ENCODE assay signal across 19 cellular contexts in the genomic region with DNA sequence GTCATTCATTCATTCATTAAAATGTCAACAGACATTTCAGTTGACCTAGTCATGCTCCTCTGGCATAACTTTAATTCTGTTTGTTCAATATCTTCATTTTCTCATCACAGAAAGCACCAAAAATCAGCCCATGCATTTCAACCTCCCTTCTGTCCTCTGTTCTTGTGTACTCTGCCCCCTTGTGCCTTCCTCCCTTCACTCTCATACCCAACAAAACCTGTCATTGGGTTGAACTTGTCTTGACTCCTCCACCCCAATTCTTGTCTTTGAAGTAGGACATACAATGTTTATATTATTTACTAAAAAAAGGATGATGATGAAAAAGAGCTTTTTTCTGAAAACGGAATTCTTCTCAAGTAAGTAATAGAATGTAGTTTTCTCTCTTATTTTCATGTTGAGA.
"Had no signal": no experiment of that assay in that cellular context is flagged by ENCODE, and none has a peak within 500 bp of the region (broad histone marks: within the 10 kb centered on the region; RNA-seq: fewer than 3 reads in every experiment).

No MANE protein-coding gene starts in this region.

- H3K4me3 ChIP-seq: coronary artery, esophagus squamous epithelium, sigmoid colon, testis, vagina had no signal

- H3K27me3 ChIP-seq: esophagus squamous epithelium, sigmoid colon, testis, vagina had no signal

- H3K27ac Mint-ChIP-seq: activated CD4-positive, alpha-beta T cell treated with anti-CD3 and anti-CD28 coated beads for 36 hours; activated naive CD4-positive, alpha-beta T cell treated with anti-CD3 and anti-CD28 coated beads, Interleukin-2, amount 10 ng/mL, durations not matched to agents 7 days and 5 days; memory B cell; type B pancreatic cell had no signal

- H3K9me3 Mint-ChIP-seq: activated T-cell treated with anti-CD3 and anti-CD28 coated beads, Interleukin-2, amount 50 U/mL, for 72 hours; memory B cell had no signal

- H3K27ac ChIP-seq: coronary artery, esophagus squamous epithelium, sigmoid colon, testis, vagina had no signal

- H3K4me3 Mint-ChIP-seq: activated CD4-positive, alpha-beta T cell treated with anti-CD3 and anti-CD28 coated beads for 36 hours; activated naive CD4-positive, alpha-beta T cell treated with anti-CD3 and anti-CD28 coated beads, Interleukin-2, amount 10 ng/mL, durations not matched to agents 7 days and 5 days; memory B cell; type B pancreatic cell had no signal

- ATAC-seq: activated CD4-positive, alpha-beta T cell treated with anti-CD3 and anti-CD28 coated beads for 36 hours; activated T-cell treated with anti-CD3 and anti-CD28 coated beads, Interleukin-2, amount 50 U/mL, for 72 hours had no signal

- H3K27me3 Mint-ChIP-seq: activated CD4-positive, alpha-beta T cell treated with anti-CD3 and anti-CD28 coated beads for 36 hours; activated naive CD4-positive, alpha-beta T cell treated with anti-CD3 and anti-CD28 coated beads, Interleukin-2, amount 10 ng/mL, durations not matched to agents 7 days and 5 days; memory B cell; type B pancreatic cell had no signal

- H3K36me3 ChIP-seq: esophagus squamous epithelium, sigmoid colon, vagina had no signal

- DNase-seq: activated CD4-positive, alpha-beta T cell treated with anti-CD3 and anti-CD28 coated beads for 36 hours; activated CD4-positive, alpha-beta T cell treated with anti-CD3 and anti-CD28 coated beads, Interleukin-2, amount 50 U/mL, for 48 hours; activated effector memory CD4-positive, alpha-beta T cell treated with Interleukin-2 at 50 U/mL for 16 hours; activated naive CD4-positive, alpha-beta T cell treated with anti-CD3 and anti-CD28 coated beads, Interleukin-2, amount 10 ng/mL, durations not matched to agents 7 days and 5 days; activated T-cell treated with anti-CD3 and anti-CD28 coated beads, Interleukin-2, amount 50 U/mL, for 72 hours; amygdala; esophagus squamous epithelium; left colon; posterior cingulate gyrus; sigmoid colon; stimulated activated CD4-positive, alpha-beta T cell treated with anti-CD3 and anti-CD28 coated beads, Interleukin-2, amount 100 ng/mL, for 48 hours; stimulated activated CD8-positive, alpha-beta memory T cell treated with anti-CD3 and anti-CD28 coated beads, Interleukin-4, amount 100 ng/mL, for 48 hours; stimulated activated naive CD4-positive, alpha-beta T cell; T-helper 9 cell; testis had no signal

- H3K4me1 ChIP-seq: esophagus squamous epithelium, testis, vagina had no signal

- H3K9me3 ChIP-seq: esophagus squamous epithelium, sigmoid colon, testis, vagina had no signal
